13 cellular contexts compared by ENCODE assay signal in the genomic region with DNA sequence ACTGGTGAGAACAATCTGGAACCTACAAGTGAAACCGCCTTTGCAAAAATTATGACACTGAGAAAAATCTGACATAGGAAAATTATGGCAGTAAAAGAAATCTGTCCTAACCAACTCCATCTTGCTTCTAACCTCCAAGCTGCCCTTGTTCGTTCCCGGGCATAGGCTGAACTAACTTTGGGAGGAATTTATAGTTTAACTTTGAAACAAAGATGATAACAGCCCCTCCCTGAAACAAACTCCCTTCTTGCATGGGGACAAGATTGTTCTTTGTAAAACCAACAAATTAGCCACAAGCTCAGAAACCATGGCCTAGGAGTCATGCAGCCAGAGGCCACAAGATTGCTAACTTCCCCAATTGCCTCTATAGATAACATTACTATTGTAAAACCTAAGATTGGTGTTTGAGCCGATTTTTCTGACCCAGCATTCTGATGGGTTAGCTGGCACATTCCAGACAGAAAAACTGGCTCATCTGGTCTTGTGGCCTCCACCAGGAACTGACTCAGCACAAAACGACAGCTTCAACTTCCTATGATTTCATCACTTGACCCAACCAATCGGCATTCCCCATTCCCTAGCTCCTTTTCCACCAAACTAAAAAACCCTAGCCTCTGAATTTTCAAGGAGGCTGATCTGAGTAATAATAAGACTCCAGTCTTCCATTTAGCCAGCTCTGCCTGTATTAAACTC. TPM values are rescaled to one million over a fixed set of nuclear protein-coding genes. Genes with fewer than 3 reads are reported as not detected.
DNase-seq lines count a peak whose midpoint lies in the region; ATAC-seq, FAIRE-seq and TF ChIP-seq lines count a peak whose summit lies in the region.
"Had no signal": no experiment of that assay in that cellular context is flagged by ENCODE, and none has a peak within 500 bp of the region (broad histone marks: within the 10 kb centered on the region; RNA-seq: fewer than 3 reads in every experiment).

No MANE protein-coding gene starts in this region.

- H3K36me3 ChIP-seq in HepG2 (replicated peaks in 1 of 2; ENCODE audit: control insufficient read depth in 1 of 2, insufficient read depth in 2 of 2, low read length in 2 of 2) (no peaks in the 10 kb centered on the region), right lobe of liver (no peaks in the 10 kb centered on the region), RWPE2 (ENCODE audit: low read depth) (no peaks in the 10 kb centered on the region), upper lobe of right lung (no peaks in the 10 kb centered on the region)

- in situ Hi-C loops in HepG2 (cut with HindIII; ENCODE audit: extremely low pct_ligation_motif_present, low pct_unique_long_range_greater_than_20kb) = loop anchor here (25.0 kb wide), 1 partner anchor 441 kb away; a partner anchor contains a TSS

- no peak overlapping the region for H3K4me2 ChIP-seq in HepG2 (ENCODE audit: low read depth, low read length)

- TF ChIP-seq POLR2A in HepG2 (IDR thresholded peaks at IDR 0.05; ENCODE audit: insufficient read depth in 1 of 2, low read depth in 2 of 2, low read length in 2 of 2) (no peak), right lobe of liver (IDR thresholded peaks at IDR 0.05) (no peak)

- TF ChIP-seq CTCF in HepG2 (CRISPR knock-in tag; IDR thresholded peaks at IDR 0.05) (no peak), right lobe of liver (IDR thresholded peaks at IDR 0.05) (no peak), RWPE2 (IDR thresholded peaks at IDR 0.05; ENCODE audit: poor library complexity, severe bottlenecking) (no peak), upper lobe of right lung (IDR thresholded peaks at IDR 0.05) (no peak)

- intact Hi-C loops in HepG2 (cut with micrococcal nuclease; ENCODE audit: unreplicated experiment) (no loop called here), right lobe of liver (cut with DNase I) (no loop called here), upper lobe of right lung (cut with DNase I) (no loop called here)

- TF ChIP-seq EP300 in HepG2 (IDR thresholded peaks at IDR 0.05; ENCODE audit: low read depth in 2 of 2, low read length in 2 of 2) (no peak), HepG2 (CRISPR knock-in tag; IDR thresholded peaks at IDR 0.05; ENCODE audit: borderline replicate concordance) (no peak)

- H3K9me3 ChIP-seq in HepG2 (ENCODE audit: low read length) = no peaks in the 10 kb centered on the region
- no peaks in the 10 kb centered on the region for H3K9me3 ChIP-seq in right lobe of liver
- no peaks in the 10 kb centered on the region for H3K9me3 ChIP-seq in RWPE2 (ENCODE audit: severe bottlenecking)
- no peaks in the 10 kb centered on the region for H3K9me3 ChIP-seq in upper lobe of right lung

- no peak overlapping the region for H3K9ac ChIP-seq in HepG2 (ENCODE audit: insufficient read depth, low read depth, low read length)

- TF ChIP-seq RAD21 in HepG2 (CRISPR knock-in tag; IDR thresholded peaks at IDR 0.05) = no peak

- FAIRE-seq in HepG2 (lab: Jason Lieb, UNC) (no peak), urothelium cell line (lab: Jason Lieb, UNC) (no peak)
- FAIRE-seq: A204.1, G401.6 had no signal

- CTCF ChIA-PET in HepG2 (lab: Yijun Ruan, JAX; ENCODE audit: low intra/inter-chr PET ratio, low total read pairs) = no interaction called here

- POLR2A ChIA-PET in HepG2 (lab: Yijun Ruan, JAX) = no interaction called here

- ATAC-seq in HepG2 (no peak), right lobe of liver (no peak), RWPE2 (ENCODE audit: low read depth) (peak; percentile 83), upper lobe of right lung (no peak), HG03565 (IDR thresholded peaks at IDR 0.05; ENCODE audit: unreplicated experiment) (no peak)

- H3K4me1 ChIP-seq in HepG2 (ENCODE audit: insufficient read depth, low read length) (no peaks in the 10 kb centered on the region), right lobe of liver (peaks cover 0 to 4% (median 0%) of the 10 kb centered on the region in 4 donors), RWPE2 (ENCODE audit: insufficient read depth, poor library complexity, severe bottlenecking) (peaks cover 28% of the 10 kb centered on the region), upper lobe of right lung (peaks cover 5% of the 10 kb centered on the region)

- no peaks in the 10 kb centered on the region for H4K20me1 ChIP-seq in HepG2 (ENCODE audit: insufficient read depth, low read length)

- H3K4me3 ChIP-seq in HepG2 (replicated peaks in 1 of 3; ENCODE audit: insufficient read depth in 1 of 3, low read depth in 2 of 3, low read length in 3 of 3) (no peak overlapping the region), right lobe of liver (no peak overlapping the region), RWPE2 (ENCODE audit: severe bottlenecking) (no peak overlapping the region), upper lobe of right lung (no peak overlapping the region)

- no TSS peak for BruUV-seq in HepG2 (replicated peaks; lab: Mats Ljungman, UMichigan)

- H3K27me3 ChIP-seq in HepG2 (ENCODE audit: control insufficient read depth in 1 of 2, insufficient read depth in 2 of 2, low read length in 2 of 2) = 0 out of 5 replicates have a peak, but pooled peaks cover 0 to 3% of the 10 kb centered on the region in 2 experiments
- H3K27me3 ChIP-seq in right lobe of liver = no peaks in the 10 kb centered on the region
- no peaks in the 10 kb centered on the region for H3K27me3 ChIP-seq in RWPE2 (ENCODE audit: insufficient read depth, poor library complexity, severe bottlenecking)
- H3K27me3 ChIP-seq in upper lobe of right lung = no peaks in the 10 kb centered on the region

- WGBS in HepG2 (ENCODE audit: low lambda C conversion rate) = 12% methylated on average over 6 of the region's 6 CpGs
- 55% methylated on average over 6 of the region's 6 CpGs for WGBS in right lobe of liver (ENCODE audit: insufficient coverage, low coverage, low lambda C conversion rate, missing lambda C conversion rate)

- H3K79me2 ChIP-seq in HepG2 (ENCODE audit: insufficient read depth, low read length) = no peaks in the 10 kb centered on the region

- H3K27ac ChIP-seq in HepG2 (ENCODE audit: extremely low read length, insufficient read depth, low read length) (no peak overlapping the region), right lobe of liver (no peak overlapping the region), RWPE2 (ENCODE audit: poor library complexity, severe bottlenecking) (peak overlapping the region; percentile 57), upper lobe of right lung (no peak overlapping the region)

- no peak overlapping the region for H2AFZ ChIP-seq in HepG2 (ENCODE audit: low read length)

- DNase-seq in HepG2 (ENCODE audit: low spot score) = peak; percentile 5
- no peak for DNase-seq in right lobe of liver
- no peak for DNase-seq in RWPE2 (ENCODE audit: low spot score)
- DNase-seq in fibroblast of peridontal ligament (ENCODE audit: extremely low read depth) = peak; percentile 57
- DNase-seq in urothelium cell line (ENCODE audit: low spot score) = peak; percentile 26
- no peak for DNase-seq in upper lobe of right lung
- DNase-seq in NCI-H69 (lab: John Stamatoyannopoulos, UW) = no peak
- DNase-seq: activated naive CD8-positive, alpha-beta T cell treated with anti-CD3 and anti-CD28 coated beads for 36 hours; effector memory CD4-positive, alpha-beta T cell; NCI-H526 had no signal

RNA-seq across cellular contexts. Expression of a gene that starts 3.6 kb away (rescaled TPM):
- 0.15 and 0.18 TPM in 2 replicates for total RNA-seq in HepG2 (2016; rRNA removed; fragmentation: Illumina TruSeq; extraction: Trizol)
- 0.40 and 0.71 TPM in 2 replicates for total RNA-seq in HepG2 (2016; cell fraction: cytosol; rRNA removed; fragmentation: Illumina TruSeq; extraction: Trizol; ENCODE audit: low read depth)
- total RNA-seq in HepG2 (2016; cell fraction: insoluble cytoplasmic fraction; rRNA removed; fragmentation: Illumina TruSeq; extraction: Trizol) = 0.18 and 0.26 TPM in 2 replicates
- total RNA-seq in HepG2 (2016; cell fraction: membrane; rRNA removed; fragmentation: Illumina TruSeq; extraction: Trizol) = 0.34 and 0.52 TPM in 2 replicates
- 0.66 and 0.84 TPM in 2 replicates for total RNA-seq in HepG2 (2016; cell fraction: nucleus; rRNA removed; fragmentation: Illumina TruSeq; extraction: Trizol)
- polyA plus RNA-seq in HepG2 (2011; rRNA removed) = 0.22 and 0.55 TPM in 2 replicates
- 0.03 and 0.06 TPM in 2 replicates for polyA plus RNA-seq in HepG2 (2011; cell fraction: cytosol; rRNA removed)
- 0.35 and 0.76 TPM in 2 replicates for polyA plus RNA-seq in HepG2 (2011; cell fraction: nucleus; rRNA removed)
- 0.13 and 0.20 TPM in 2 replicates for polyA plus RNA-seq in HepG2 (2012)
- polyA plus RNA-seq in HepG2 (2016; cell fraction: cytosol; fragmentation: Illumina TruSeq; extraction: Trizol; ENCODE audit: low read depth) = 0.10 and 0.12 TPM in 2 replicates
- 0.23 TPM in 1 of 2 replicates, not detected in the other for polyA plus RNA-seq in HepG2 (2016; cell fraction: insoluble cytoplasmic fraction; fragmentation: Illumina TruSeq; extraction: Trizol; ENCODE audit: low read depth)
- 0.13 and 0.33 TPM in 2 replicates for polyA plus RNA-seq in HepG2 (2016; cell fraction: membrane; fragmentation: Illumina TruSeq; extraction: Trizol; ENCODE audit: low read depth)
- 0.64 and 1.1 TPM in 2 replicates for polyA plus RNA-seq in HepG2 (2016; cell fraction: nucleus; fragmentation: Illumina TruSeq; extraction: Trizol; ENCODE audit: insufficient read depth, low read depth)
- polyA minus RNA-seq in HepG2 (2011; rRNA and poly(A)+ RNA removed; ENCODE audit: low replicate concordance) = 0.16 and 0.18 TPM in 2 replicates
- not detected in 2 replicates for polyA minus RNA-seq in HepG2 (2011; cell fraction: cytosol; rRNA and poly(A)+ RNA removed)
- polyA minus RNA-seq in HepG2 (2011; cell fraction: nucleus; rRNA and poly(A)+ RNA removed) = 1.4 and 1.5 TPM in 2 replicates
- total RNA-seq in right lobe of liver = 1 to 10 TPM in 1 of 6 experiments, under 1 TPM in 4, not detected in 1; 0.12 to 1.6 (median 0.55) TPM
- 0.38 TPM for total RNA-seq in upper lobe of right lung

Comparison
In these comparisons a context has a peak if more than half of its experiments do, and no peak if none do; other contexts are left out.
1. DNase-seq: peak in HepG2 (single experiment), fibroblast of peridontal ligament (single experiment) and urothelium cell line (single experiment); none in right lobe of liver (0 of 3), RWPE2 (single experiment), upper lobe of right lung (single experiment) and NCI-H69 (single experiment).